In the genomic region with DNA sequence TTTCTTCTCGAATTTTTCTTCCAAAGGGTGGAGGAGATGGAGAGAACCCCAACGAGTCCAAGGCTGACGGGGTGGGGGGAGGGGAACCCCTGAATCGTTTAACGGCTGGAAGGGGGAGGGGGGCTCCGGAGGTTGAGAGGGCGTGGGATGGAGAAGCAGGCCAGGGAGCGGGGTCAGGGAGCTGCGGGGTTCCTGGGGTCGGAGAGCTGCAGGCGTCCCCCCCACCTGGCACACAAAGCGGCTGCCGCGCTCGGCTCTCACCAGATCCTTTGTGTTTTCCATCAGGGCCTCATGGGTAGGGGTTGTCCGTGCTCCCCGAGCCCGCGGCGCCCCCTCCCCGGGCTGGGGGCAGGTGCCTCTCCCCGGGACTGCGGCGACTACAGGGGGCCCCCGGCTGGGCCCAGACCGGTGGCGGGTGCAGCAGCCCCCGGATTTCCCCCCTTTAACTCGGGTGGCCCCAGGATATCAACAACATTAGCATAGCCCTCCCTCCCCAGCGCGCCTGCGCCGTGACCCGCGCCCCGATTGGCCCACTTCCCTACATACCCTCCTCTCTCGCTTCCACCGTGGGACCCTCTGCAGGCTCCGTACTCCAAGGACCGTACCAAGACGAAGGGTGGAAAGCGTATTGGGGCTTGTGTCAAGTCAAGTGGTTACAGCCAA, we compare ENCODE assay signal across 8 cellular contexts. TPM values are rescaled to one million over a fixed set of nuclear protein-coding genes. Genes with fewer than 3 reads are reported as not detected.
DNase-seq lines count a peak whose midpoint lies in the region; TF ChIP-seq lines count a peak whose summit lies in the region.

A gene (minus strand): TSS at position 476 of the 663 bp plus-strand sequence. CDS start 34,888 bp downstream, outside the sequence.

- H3K4me1 ChIP-seq in SK-N-SH (ENCODE audit: control insufficient read depth in 1 of 2, insufficient read depth in 2 of 2, low read depth in 1 of 2, low read length in 1 of 2): peaks cover 13 to 31% of the 10 kb centered on the region in 2 experiments; a peak in 3 of 4 replicates

- H3K4me1 Mint-ChIP-seq in activated naive CD4-positive, alpha-beta T cell treated with anti-CD3 and anti-CD28 coated beads, Interleukin-2, amount 50 U/mL, for 24 hours: peaks cover 62% of the 10 kb centered on the region

- H3K9me3 Mint-ChIP-seq in activated naive CD4-positive, alpha-beta T cell treated with anti-CD3 and anti-CD28 coated beads, Interleukin-2, amount 50 U/mL, for 24 hours: no peaks in the 10 kb centered on the region

- H3K27me3 ChIP-seq in SK-N-SH (ENCODE audit: insufficient read depth): no peaks in the 10 kb centered on the region

- H3K36me3 Mint-ChIP-seq in activated naive CD4-positive, alpha-beta T cell treated with anti-CD3 and anti-CD28 coated beads, Interleukin-2, amount 50 U/mL, for 24 hours: peaks cover 21% of the 10 kb centered on the region

- no peaks in the 10 kb centered on the region for H3K27me3 Mint-ChIP-seq in activated naive CD4-positive, alpha-beta T cell treated with anti-CD3 and anti-CD28 coated beads, Interleukin-2, amount 50 U/mL, for 24 hours

- peak within 1 kb of the TSS; percentile 97 to 99 for H3K27ac ChIP-seq in SK-N-SH (ENCODE audit: low read depth in 2 of 2, low read length in 1 of 2)

- H3F3A ChIP-seq in SK-N-SH (replicated peaks; ENCODE audit: insufficient read depth): no peaks in the 10 kb centered on the region

- H3K4me3 Mint-ChIP-seq in activated naive CD4-positive, alpha-beta T cell treated with anti-CD3 and anti-CD28 coated beads, Interleukin-2, amount 50 U/mL, for 24 hours: peak within 1 kb of the TSS; percentile 90

- peaks cover 94% of the 10 kb centered on the region for H3K79me2 ChIP-seq in SK-N-SH (ENCODE audit: insufficient read depth)

- H3K36me3 ChIP-seq in SK-N-SH (replicated peaks in 1 of 2; ENCODE audit: control insufficient read depth in 1 of 2, insufficient read depth in 2 of 2, low read length in 1 of 2): peaks cover 38 to 47% of the 10 kb centered on the region in 2 experiments

- H3K4me3 ChIP-seq in HFF-Myc (replicated peaks; ENCODE audit: low read depth, low read length) (peak within 1 kb of the TSS; percentile 89), NB4 (ENCODE audit: low read depth, low read length) (peak within 1 kb of the TSS; percentile 96), SK-N-SH (ENCODE audit: low read depth in 2 of 2, low read length in 1 of 2) (peak within 1 kb of the TSS; percentile 87 to 90)

- H2AFZ ChIP-seq in SK-N-SH (ENCODE audit: low read depth): peak within 1 kb of the TSS; percentile 80

- TF ChIP-seq POLR2A in NB4 (IDR thresholded peaks at IDR 0.05; ENCODE audit: extremely low read depth, insufficient read length): peak; percentile 46

- CTCF ChIA-PET in SK-N-SH (lab: Yijun Ruan, JAX): interaction anchor here (1.7 kb wide), 1 partner anchor 75 kb away, joined by 5 read pairs; no protein-coding TSS in a partner anchor

- TF ChIP-seq CTCF in HFF-Myc (IDR thresholded peaks at IDR 0.05; ENCODE audit: low read depth, low read length, missing control alignments): no peak
- no peak for TF ChIP-seq CTCF in NB4 (IDR thresholded peaks at IDR 0.05; ENCODE audit: low read depth, low read length)
- no peak for TF ChIP-seq CTCF in SK-N-SH (IDR thresholded peaks at IDR 0.05)

- no peaks in the 10 kb centered on the region for H3K9me3 ChIP-seq in SK-N-SH

- peak; percentile 94 for DNase-seq in GDM1 (lab: John Stamatoyannopoulos, UW)
- DNase-seq in HFF-Myc (ENCODE audit: extremely low read depth, low read depth): peak; percentile 92
- peak; percentile 97 for DNase-seq in NB4 (ENCODE audit: low read depth)
- peak; percentile 100 for DNase-seq in SK-N-SH
- no peak for DNase-seq in glomerular endothelial cell (ENCODE audit: extremely low read depth, low read depth, low spot score)
- DNase-seq in nucleus accumbens (lab: John Stamatoyannopoulos, UW): peak; percentile 87 to 100 (median 98)
- peak; percentile 99 for DNase-seq in superior temporal gyrus (ENCODE audit: extremely low spot score)

- H4K20me1 ChIP-seq in SK-N-SH (ENCODE audit: insufficient read depth): peaks cover 55% of the 10 kb centered on the region

- WGBS in SK-N-SH (ENCODE audit: low lambda C conversion rate): under 1% methylated on average over 31 of the region's 42 CpGs

- no peak for TF ChIP-seq RAD21 in SK-N-SH (IDR thresholded peaks at IDR 0.05; ENCODE audit: low read length)

- no peaks in the 10 kb centered on the region for H3K9me2 ChIP-seq in SK-N-SH

- POLR2A ChIA-PET in SK-N-SH (lab: Yijun Ruan, JAX): interaction anchor here (0.6 to 1.4 kb wide), 2 partner anchors 106 to 1524 kb away, joined by 3 to 4 read pairs; a partner anchor contains a TSS

- H3K4me2 ChIP-seq in SK-N-SH: peak within 1 kb of the TSS; percentile 95

- no peak for TF ChIP-seq EP300 in SK-N-SH (IDR thresholded peaks at IDR 0.05; ENCODE audit: borderline replicate concordance in 1 of 2, low read depth in 1 of 2, low read length in 1 of 2)

- peak within 1 kb of the TSS; percentile 98 for H3K27ac Mint-ChIP-seq in activated naive CD4-positive, alpha-beta T cell treated with anti-CD3 and anti-CD28 coated beads, Interleukin-2, amount 50 U/mL, for 24 hours

- H3K9ac ChIP-seq in SK-N-SH: peak within 1 kb of the TSS; percentile 83

TF ChIP-seq in SK-N-SH, 30 proteins besides CTCF, POLR2A, EP300 and RAD21:
- TF ChIP-seq NRF1 (IDR thresholded peaks at IDR 0.05; ENCODE audit: low read depth, low read length) (peak; percentile 85), SMC3 (IDR thresholded peaks at IDR 0.05; ENCODE audit: low read depth, low read length) (no peak), TEAD4 (IDR thresholded peaks at IDR 0.05; ENCODE audit: borderline replicate concordance, insufficient read depth) (no peak), CHD2 (IDR thresholded peaks at IDR 0.05; ENCODE audit: low read length, partially characterized antibody) (no peak), RXRA (IDR thresholded peaks at IDR 0.05; ENCODE audit: borderline replicate concordance, low read depth) (no peak), NFIC (IDR thresholded peaks at IDR 0.05; ENCODE audit: borderline replicate concordance) (no peak), TAF1 (IDR thresholded peaks at IDR 0.05; ENCODE audit: borderline replicate concordance, low read depth, low read length) (no peak; the same call in 1 of the 2 replicates)
- TF ChIP-seq, protein P1, sequence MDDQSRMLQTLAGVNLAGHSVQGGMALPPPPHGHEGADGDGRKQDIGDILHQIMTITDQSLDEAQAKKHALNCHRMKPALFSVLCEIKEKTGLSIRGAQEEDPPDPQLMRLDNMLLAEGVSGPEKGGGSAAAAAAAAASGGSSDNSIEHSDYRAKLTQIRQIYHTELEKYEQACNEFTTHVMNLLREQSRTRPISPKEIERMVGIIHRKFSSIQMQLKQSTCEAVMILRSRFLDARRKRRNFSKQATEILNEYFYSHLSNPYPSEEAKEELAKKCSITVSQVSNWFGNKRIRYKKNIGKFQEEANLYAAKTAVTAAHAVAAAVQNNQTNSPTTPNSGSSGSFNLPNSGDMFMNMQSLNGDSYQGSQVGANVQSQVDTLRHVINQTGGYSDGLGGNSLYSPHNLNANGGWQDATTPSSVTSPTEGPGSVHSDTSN (IDR thresholded peaks at IDR 0.05): peak; percentile 2; the same call in 1 of the 2 replicates

RNA-seq across cellular contexts. Expression of the gene that starts here (rescaled TPM):
- 4.6 and 6.9 TPM in 2 replicates for polyA plus RNA-seq in SK-N-SH (2012; rRNA removed)
- 6.0 and 7.0 TPM in 2 replicates for polyA plus RNA-seq in SK-N-SH (2012; cell fraction: cytosol; rRNA removed)
- polyA plus RNA-seq in SK-N-SH (2012; cell fraction: nucleus; rRNA removed): 9.7 and 20.6 TPM in 2 replicates
- 4.7 and 11.4 TPM in 2 replicates for total RNA-seq in glomerular endothelial cell
